In the genomic region with DNA sequence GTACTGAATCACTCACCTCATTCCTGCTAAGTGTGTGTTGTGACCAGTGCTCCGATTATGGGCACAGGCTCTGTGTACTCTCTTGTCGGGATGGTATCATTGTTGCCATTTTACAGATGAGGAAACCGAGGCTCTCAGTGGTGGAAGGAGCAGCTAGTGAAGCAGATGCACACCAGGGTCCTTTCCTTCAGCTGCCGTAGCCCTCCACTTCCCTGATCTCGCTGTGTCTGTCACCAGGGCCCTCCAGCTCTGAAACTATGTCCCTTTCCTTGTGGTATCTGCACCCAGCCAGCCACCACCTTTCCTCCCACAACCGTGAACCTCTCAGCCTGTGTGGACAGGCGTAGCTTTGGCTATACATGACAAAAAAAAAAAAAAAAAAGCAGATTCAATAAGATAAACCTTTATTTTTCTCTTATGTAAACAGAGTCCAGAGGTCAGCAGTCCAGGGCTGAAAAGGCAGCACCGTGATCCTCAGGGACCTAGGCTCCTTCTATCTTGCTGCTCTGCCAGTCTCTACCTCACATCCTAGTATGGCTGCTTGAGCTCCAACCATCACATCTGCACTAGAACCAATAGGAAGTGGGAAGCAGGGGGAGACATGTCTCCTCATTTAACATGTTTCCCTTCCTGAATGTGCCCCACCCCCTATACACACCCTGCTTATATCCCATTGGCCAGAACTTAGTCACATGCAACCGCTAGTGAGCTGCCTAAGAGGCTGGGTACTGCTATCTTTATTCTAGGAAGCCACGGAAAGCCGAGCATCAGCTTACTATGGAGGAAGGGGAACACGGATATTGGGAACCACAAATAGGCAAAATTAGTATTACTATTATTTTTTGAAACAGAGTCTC, we compare ENCODE assay signal across 1 cellular context.
TF ChIP-seq lines count a peak whose summit lies in the region.

No MANE protein-coding gene starts in this region.

TF ChIP-seq in HepG2, 621 proteins besides CTCF, POLR2A, EP300 and RAD21 (continues in another document):
- TF ChIP-seq, protein P1, sequence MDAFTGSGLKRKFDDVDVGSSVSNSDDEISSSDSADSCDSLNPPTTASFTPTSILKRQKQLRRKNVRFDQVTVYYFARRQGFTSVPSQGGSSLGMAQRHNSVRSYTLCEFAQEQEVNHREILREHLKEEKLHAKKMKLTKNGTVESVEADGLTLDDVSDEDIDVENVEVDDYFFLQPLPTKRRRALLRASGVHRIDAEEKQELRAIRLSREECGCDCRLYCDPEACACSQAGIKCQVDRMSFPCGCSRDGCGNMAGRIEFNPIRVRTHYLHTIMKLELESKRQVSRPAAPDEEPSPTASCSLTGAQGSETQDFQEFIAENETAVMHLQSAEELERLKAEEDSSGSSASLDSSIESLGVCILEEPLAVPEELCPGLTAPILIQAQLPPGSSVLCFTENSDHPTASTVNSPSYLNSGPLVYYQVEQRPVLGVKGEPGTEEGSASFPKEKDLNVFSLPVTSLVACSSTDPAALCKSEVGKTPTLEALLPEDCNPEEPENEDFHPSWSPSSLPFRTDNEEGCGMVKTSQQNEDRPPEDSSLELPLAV (CRISPR knock-in tag; conservative IDR thresholded peaks at IDR 0.05; ENCODE audit: low read depth): no peak
- TF ChIP-seq IRF2 (CRISPR knock-in tag; IDR thresholded peaks at IDR 0.05): 0 out of 2 replicates have a peak, but pooled peaks have one; percentile 31
- TF ChIP-seq ZNF337 (CRISPR knock-in tag; IDR thresholded peaks at IDR 0.05; ENCODE audit: borderline replicate concordance, low read depth): no peak
- no peak for TF ChIP-seq TGIF2 (CRISPR knock-in tag; IDR thresholded peaks at IDR 0.05)
- TF ChIP-seq, protein P2, sequence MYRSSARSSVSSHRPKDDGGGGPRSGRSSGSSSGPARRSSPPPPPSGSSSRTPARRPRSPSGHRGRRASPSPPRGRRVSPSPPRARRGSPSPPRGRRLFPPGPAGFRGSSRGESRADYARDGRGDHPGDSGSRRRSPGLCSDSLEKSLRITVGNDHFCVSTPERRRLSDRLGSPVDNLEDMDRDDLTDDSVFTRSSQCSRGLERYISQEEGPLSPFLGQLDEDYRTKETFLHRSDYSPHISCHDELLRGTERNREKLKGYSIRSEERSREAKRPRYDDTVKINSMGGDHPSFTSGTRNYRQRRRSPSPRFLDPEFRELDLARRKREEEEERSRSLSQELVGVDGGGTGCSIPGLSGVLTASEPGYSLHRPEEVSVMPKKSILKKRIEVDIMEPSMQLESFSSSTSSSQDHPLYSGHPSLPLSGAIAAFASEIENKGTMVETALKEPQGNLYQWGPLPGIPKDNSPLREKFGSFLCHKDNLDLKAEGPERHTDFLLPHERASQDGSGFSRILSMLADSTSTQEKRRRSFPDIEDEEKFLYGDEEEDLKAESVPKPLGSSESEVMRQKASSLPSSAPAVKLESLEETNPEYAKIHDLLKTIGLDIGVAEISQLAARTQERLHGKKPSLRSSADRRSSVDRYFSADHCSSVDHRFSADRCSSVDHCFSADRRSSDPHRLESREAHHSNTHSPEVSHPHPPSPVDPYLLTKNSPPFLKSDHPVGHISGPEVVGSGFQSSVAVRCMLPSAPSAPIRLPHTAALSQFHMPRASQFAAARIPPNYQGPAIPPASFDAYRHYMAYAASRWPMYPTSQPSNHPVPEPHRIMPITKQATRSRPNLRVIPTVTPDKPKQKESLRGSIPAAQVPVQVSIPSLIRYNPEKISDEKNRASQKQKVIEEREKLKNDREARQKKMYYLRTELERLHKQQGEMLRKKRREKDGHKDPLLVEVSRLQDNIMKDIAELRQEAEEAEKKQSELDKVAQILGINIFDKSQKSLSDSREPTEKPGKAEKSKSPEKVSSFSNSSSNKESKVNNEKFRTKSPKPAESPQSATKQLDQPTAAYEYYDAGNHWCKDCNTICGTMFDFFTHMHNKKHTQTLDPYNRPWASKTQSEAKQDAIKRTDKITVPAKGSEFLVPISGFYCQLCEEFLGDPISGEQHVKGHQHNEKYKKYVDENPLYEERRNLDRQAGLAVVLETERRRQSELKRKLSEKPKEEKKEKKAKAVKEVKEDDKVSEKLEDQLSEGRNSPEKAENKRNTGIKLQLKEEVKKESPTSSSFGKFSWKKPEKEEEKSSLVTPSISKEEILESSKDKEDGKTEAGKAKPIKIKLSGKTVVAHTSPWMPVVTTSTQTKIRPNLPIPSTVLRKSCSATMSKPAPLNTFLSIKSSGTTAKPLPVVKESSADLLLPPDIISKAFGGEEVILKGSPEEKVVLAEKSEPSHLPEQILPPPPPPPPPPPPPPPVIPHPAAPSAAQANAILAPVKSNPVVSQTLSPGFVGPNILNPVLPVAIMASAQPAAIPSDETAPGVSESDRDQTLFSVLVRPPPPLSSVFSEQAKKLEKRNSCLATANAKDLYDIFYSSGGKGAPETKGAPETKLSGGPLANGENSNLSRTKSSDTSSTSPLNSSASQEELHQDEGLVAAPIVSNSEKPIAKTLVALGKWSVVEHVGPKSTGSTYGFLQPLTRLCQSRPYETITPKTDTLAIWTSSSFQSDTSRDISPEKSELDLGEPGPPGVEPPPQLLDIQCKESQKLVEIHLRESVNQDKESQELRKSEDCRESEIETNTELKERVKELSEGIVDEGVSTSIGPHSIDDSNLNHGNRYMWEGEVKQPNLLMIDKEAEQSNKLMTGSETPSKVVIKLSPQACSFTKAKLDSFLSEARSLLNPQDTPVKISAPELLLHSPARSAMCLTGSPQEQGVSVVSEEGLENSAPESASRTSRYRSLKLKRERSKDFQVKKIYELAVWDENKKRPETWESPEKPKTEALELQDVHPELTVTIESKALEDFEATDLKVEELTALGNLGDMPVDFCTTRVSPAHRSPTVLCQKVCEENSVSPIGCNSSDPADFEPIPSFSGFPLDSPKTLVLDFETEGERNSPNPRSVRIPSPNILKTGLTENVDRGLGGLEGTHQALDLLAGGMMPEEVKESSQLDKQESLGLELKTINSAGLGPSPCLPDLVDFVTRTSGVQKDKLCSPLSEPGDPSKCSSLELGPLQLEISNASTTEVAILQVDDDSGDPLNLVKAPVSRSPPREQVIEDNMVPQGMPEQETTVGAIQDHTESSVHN (CRISPR knock-in tag; IDR thresholded peaks at IDR 0.05): no peak
- no peak for TF ChIP-seq MBD4 (IDR thresholded peaks at IDR 0.05; ENCODE audit: borderline replicate concordance, low read length)
- TF ChIP-seq ZNF274 (CRISPR knock-in tag; IDR thresholded peaks at IDR 0.05): no peak
- no peak for TF ChIP-seq JUN (CRISPR knock-in tag; IDR thresholded peaks at IDR 0.05)
- no peak for TF ChIP-seq PHF20 (CRISPR knock-in tag; IDR thresholded peaks at IDR 0.05)
- no peak for TF ChIP-seq HNRNPLL (IDR thresholded peaks at IDR 0.05; ENCODE audit: low read depth, low read length, poor library complexity, severe bottlenecking)
- TF ChIP-seq ZNF253 (CRISPR knock-in tag; IDR thresholded peaks at IDR 0.05; ENCODE audit: borderline replicate concordance): no peak
- no peak for TF ChIP-seq NR0B2 (CRISPR knock-in tag; IDR thresholded peaks at IDR 0.05)
- TF ChIP-seq HOXA3 (CRISPR knock-in tag; IDR thresholded peaks at IDR 0.05): peak; percentile 19; the same call in 1 of the 2 replicates
- 0 out of 2 replicates have a peak, but pooled peaks have one; percentile 14 for TF ChIP-seq POGZ (CRISPR knock-in tag; IDR thresholded peaks at IDR 0.05)
- peak; percentile 43; the same call in 1 of the 2 replicates for TF ChIP-seq ZNF614 (CRISPR knock-in tag; IDR thresholded peaks at IDR 0.05; ENCODE audit: borderline replicate concordance)
- TF ChIP-seq ZEB1 (IDR thresholded peaks at IDR 0.05; ENCODE audit: insufficient replicate concordance, low read depth): peak; percentile 1
- TF ChIP-seq ZNF431 (CRISPR knock-in tag; IDR thresholded peaks at IDR 0.05; ENCODE audit: borderline replicate concordance, low read depth): no peak
- TF ChIP-seq KDM1A (CRISPR knock-in tag; IDR thresholded peaks at IDR 0.05): peak; percentile 71; the same call in 1 of the 2 replicates
- TF ChIP-seq ZFAT (CRISPR knock-in tag; conservative IDR thresholded peaks at IDR 0.05): no peak
- no peak for TF ChIP-seq TMF1 (CRISPR knock-in tag; IDR thresholded peaks at IDR 0.05; ENCODE audit: low read depth)
- TF ChIP-seq ARID3A (IDR thresholded peaks at IDR 0.05; ENCODE audit: low read depth, low read length): peak; percentile 56; the same call in 1 of the 2 replicates
- TF ChIP-seq REPIN1 (CRISPR knock-in tag; IDR thresholded peaks at IDR 0.05; ENCODE audit: borderline replicate concordance, low read depth): 0 out of 2 replicates have a peak, but pooled peaks have one; percentile 35
- no peak for TF ChIP-seq NR2C2 (CRISPR knock-in tag; IDR thresholded peaks at IDR 0.05; ENCODE audit: borderline replicate concordance)
- TF ChIP-seq ZNF557 (CRISPR knock-in tag; IDR thresholded peaks at IDR 0.05): no peak
- TF ChIP-seq, protein P3, sequence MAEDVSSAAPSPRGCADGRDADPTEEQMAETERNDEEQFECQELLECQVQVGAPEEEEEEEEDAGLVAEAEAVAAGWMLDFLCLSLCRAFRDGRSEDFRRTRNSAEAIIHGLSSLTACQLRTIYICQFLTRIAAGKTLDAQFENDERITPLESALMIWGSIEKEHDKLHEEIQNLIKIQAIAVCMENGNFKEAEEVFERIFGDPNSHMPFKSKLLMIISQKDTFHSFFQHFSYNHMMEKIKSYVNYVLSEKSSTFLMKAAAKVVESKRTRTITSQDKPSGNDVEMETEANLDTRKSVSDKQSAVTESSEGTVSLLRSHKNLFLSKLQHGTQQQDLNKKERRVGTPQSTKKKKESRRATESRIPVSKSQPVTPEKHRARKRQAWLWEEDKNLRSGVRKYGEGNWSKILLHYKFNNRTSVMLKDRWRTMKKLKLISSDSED (CRISPR knock-in tag; IDR thresholded peaks at IDR 0.05): no peak
- TF ChIP-seq MAF1 (CRISPR knock-in tag; IDR thresholded peaks at IDR 0.05; ENCODE audit: borderline replicate concordance): no peak
- TF ChIP-seq ZSCAN25 (CRISPR knock-in tag; IDR thresholded peaks at IDR 0.05): no peak
- 0 out of 2 replicates have a peak, but pooled peaks have one; percentile 21 for TF ChIP-seq KMT2A (CRISPR knock-in tag; IDR thresholded peaks at IDR 0.05)
- peak; percentile 24; the same call in 1 of the 2 replicates for TF ChIP-seq HNF4G (IDR thresholded peaks at IDR 0.05; ENCODE audit: borderline replicate concordance, low read depth, low read length)
- peak; percentile 11; the same call in 1 of the 2 replicates for TF ChIP-seq HNF4G (CRISPR knock-in tag; IDR thresholded peaks at IDR 0.05; ENCODE audit: borderline replicate concordance, low read depth)
- TF ChIP-seq ZNF737 (CRISPR knock-in tag; IDR thresholded peaks at IDR 0.05; ENCODE audit: borderline replicate concordance): no peak
- peak; percentile 92 for TF ChIP-seq ZNF629 (CRISPR knock-in tag; conservative IDR thresholded peaks at IDR 0.05)
- no peak for TF ChIP-seq HOXA7 (CRISPR knock-in tag; IDR thresholded peaks at IDR 0.05)
- 0 out of 2 replicates have a peak, but pooled peaks have one; percentile 28 for TF ChIP-seq RARA (CRISPR knock-in tag; IDR thresholded peaks at IDR 0.05)
- TF ChIP-seq BCLAF1 (IDR thresholded peaks at IDR 0.05): no peak
- no peak for TF ChIP-seq CHD2 (IDR thresholded peaks at IDR 0.05; ENCODE audit: low read depth, low read length)
- TF ChIP-seq ZNF724P (CRISPR knock-in tag; IDR thresholded peaks at IDR 0.05; ENCODE audit: borderline replicate concordance): no peak
- TF ChIP-seq CHD4 (IDR thresholded peaks at IDR 0.05; ENCODE audit: borderline replicate concordance, low read length): 0 out of 2 replicates have a peak, but pooled peaks have one; percentile 58
- no peak for TF ChIP-seq ZNF644 (CRISPR knock-in tag; IDR thresholded peaks at IDR 0.05; ENCODE audit: low read depth)
- peak; percentile 0; the same call in 1 of the 2 replicates for TF ChIP-seq SALL1 (CRISPR knock-in tag; IDR thresholded peaks at IDR 0.05)
- TF ChIP-seq SOX13 (IDR thresholded peaks at IDR 0.05): no peak
- TF ChIP-seq SOX13 (CRISPR knock-in tag; conservative IDR thresholded peaks at IDR 0.05 in 1 of 2, IDR thresholded peaks at IDR 0.05 in 1 of 2): 0 out of 4 replicates have a peak, but pooled peaks of 1 of the 2 experiments have one; percentile 27
